1 cellular context compared by ENCODE assay signal in the genomic region with DNA sequence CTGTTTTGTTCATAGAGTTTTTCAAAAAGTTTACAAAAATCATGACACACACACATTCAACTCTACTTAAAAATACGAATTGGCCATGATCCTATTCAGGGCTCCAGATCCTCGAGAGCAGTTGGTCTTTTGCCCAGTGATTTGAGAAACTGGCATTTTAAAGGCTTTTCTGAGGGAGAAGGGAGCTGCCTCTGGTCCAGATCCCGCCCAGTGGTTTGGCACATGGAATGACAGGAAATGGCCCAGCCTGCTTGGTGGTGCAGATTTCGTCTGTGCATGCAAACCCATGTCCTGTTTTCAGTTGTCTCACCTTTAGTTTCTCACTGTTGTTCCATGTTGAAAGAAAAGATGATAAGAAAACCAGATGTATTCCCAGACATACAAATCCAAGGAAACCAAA.
TF ChIP-seq lines count a peak whose summit lies in the region.

No MANE protein-coding gene starts in this region.

TF ChIP-seq in GM23338, 12 proteins besides CTCF, POLR2A, EP300 and RAD21 (continued from another document):
- TF ChIP-seq, protein P1, sequence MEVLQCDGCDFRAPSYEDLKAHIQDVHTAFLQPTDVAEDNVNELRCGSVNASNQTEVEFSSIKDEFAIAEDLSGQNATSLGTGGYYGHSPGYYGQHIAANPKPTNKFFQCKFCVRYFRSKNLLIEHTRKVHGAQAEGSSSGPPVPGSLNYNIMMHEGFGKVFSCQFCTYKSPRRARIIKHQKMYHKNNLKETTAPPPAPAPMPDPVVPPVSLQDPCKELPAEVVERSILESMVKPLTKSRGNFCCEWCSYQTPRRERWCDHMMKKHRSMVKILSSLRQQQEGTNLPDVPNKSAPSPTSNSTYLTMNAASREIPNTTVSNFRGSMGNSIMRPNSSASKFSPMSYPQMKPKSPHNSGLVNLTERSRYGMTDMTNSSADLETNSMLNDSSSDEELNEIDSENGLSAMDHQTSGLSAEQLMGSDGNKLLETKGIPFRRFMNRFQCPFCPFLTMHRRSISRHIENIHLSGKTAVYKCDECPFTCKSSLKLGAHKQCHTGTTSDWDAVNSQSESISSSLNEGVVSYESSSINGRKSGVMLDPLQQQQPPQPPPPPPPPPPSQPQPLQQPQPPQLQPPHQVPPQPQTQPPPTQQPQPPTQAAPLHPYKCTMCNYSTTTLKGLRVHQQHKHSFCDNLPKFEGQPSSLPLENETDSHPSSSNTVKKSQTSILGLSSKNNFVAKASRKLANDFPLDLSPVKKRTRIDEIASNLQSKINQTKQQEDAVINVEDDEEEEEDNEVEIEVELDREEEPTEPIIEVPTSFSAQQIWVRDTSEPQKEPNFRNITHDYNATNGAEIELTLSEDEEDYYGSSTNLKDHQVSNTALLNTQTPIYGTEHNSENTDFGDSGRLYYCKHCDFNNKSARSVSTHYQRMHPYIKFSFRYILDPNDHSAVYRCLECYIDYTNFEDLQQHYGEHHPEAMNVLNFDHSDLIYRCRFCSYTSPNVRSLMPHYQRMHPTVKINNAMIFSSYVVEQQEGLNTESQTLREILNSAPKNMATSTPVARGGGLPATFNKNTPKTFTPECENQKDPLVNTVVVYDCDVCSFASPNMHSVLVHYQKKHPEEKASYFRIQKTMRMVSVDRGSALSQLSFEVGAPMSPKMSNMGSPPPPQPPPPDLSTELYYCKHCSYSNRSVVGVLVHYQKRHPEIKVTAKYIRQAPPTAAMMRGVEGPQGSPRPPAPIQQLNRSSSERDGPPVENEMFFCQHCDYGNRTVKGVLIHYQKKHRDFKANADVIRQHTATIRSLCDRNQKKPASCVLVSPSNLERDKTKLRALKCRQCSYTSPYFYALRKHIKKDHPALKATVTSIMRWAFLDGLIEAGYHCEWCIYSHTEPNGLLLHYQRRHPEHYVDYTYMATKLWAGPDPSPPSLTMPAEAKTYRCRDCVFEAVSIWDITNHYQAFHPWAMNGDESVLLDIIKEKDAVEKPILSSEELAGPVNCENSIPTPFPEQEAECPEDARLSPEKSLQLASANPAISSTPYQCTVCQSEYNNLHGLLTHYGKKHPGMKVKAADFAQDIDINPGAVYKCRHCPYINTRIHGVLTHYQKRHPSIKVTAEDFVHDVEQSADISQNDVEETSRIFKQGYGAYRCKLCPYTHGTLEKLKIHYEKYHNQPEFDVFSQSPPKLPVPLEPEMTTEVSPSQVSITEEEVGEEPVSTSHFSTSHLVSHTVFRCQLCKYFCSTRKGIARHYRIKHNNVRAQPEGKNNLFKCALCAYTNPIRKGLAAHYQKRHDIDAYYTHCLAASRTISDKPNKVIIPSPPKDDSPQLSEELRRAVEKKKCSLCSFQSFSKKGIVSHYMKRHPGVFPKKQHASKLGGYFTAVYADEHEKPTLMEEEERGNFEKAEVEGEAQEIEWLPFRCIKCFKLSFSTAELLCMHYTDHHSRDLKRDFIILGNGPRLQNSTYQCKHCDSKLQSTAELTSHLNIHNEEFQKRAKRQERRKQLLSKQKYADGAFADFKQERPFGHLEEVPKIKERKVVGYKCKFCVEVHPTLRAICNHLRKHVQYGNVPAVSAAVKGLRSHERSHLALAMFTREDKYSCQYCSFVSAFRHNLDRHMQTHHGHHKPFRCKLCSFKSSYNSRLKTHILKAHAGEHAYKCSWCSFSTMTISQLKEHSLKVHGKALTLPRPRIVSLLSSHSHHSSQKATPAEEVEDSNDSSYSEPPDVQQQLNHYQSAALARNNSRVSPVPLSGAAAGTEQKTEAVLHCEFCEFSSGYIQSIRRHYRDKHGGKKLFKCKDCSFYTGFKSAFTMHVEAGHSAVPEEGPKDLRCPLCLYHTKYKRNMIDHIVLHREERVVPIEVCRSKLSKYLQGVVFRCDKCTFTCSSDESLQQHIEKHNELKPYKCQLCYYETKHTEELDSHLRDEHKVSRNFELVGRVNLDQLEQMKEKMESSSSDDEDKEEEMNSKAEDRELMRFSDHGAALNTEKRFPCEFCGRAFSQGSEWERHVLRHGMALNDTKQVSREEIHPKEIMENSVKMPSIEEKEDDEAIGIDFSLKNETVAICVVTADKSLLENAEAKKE (CRISPR knock-in tag; IDR thresholded peaks at IDR 0.05), result no peak
- no peak for TF ChIP-seq EZH2 (IDR thresholded peaks at IDR 0.05; ENCODE audit: low read depth, unreplicated experiment)
- TF ChIP-seq POLR2AphosphoS5 (IDR thresholded peaks at IDR 0.05; ENCODE audit: low read depth), result no peak
- TF ChIP-seq ZNF114 (CRISPR knock-in tag; IDR thresholded peaks at IDR 0.05), result no peak
- TF ChIP-seq JUNB (IDR thresholded peaks at IDR 0.05; ENCODE audit: unreplicated experiment), result no peak
- TF ChIP-seq EZH2phosphoT487 (IDR thresholded peaks at IDR 0.05; ENCODE audit: unreplicated experiment), result no peak
- TF ChIP-seq ZNF331 (CRISPR knock-in tag; IDR thresholded peaks at IDR 0.05; ENCODE audit: low read depth), result no peak
